Comparison of ENCODE assay signal across 20 cellular contexts in genomic region chr13:27827646-27828045, GRCh38. TPM values are rescaled to one million over a fixed set of nuclear protein-coding genes. Genes with fewer than 3 reads are reported as not detected.
DNase-seq lines count a peak whose midpoint lies in the region; ATAC-seq and TF ChIP-seq lines count a peak whose summit lies in the region.
"Had no signal": no experiment of that assay in that cellular context is flagged by ENCODE, and none has a peak within 500 bp of the region (broad histone marks: within the 10 kb centered on the region; RNA-seq: fewer than 3 reads in every experiment).

No MANE protein-coding gene starts in this region.

- H3F3A ChIP-seq in PC-9 (ENCODE audit: insufficient read depth, low read depth), result no peaks in the 10 kb centered on the region

- H3K4me2 ChIP-seq in PC-9, result 0 out of 2 replicates have a peak overlapping the region, but pooled peaks have one; percentile 76
- H3K4me2 ChIP-seq: GM23338 had no signal

- no peaks in the 10 kb centered on the region for H3K9me3 ChIP-seq in heart right ventricle
- no peaks in the 10 kb centered on the region for H3K9me3 ChIP-seq in PC-9 (ENCODE audit: insufficient read depth, low read depth)
- H3K9me3 ChIP-seq: A549, Caco-2 had no signal

- no peak for ATAC-seq in heart right ventricle
- ATAC-seq: A549, GM23338, HepG2 had no signal

- H3K79me2 ChIP-seq in PC-9 (ENCODE audit: low read depth), result no peaks in the 10 kb centered on the region

- H3K4me3 ChIP-seq in heart right ventricle (no peak overlapping the region), PC-9 (no peak overlapping the region)
- H3K4me3 ChIP-seq: A549, GM23338 had no signal

- H3K4me1 ChIP-seq in heart right ventricle (peaks cover 0 to 18% (median 8%) of the 10 kb centered on the region in 9 donors), PC-9 (replicated peaks; ENCODE audit: insufficient read depth) (0 out of 2 replicates have a peak, but pooled peaks cover 3% of the 10 kb centered on the region)
- H3K4me1 ChIP-seq: A549 had no signal

- intact Hi-C loops in cardiac septum (cut with DNase I) (loop anchor here (2.0 to 10.0 kb wide), 6 partner anchors 127 to 843 kb away; no protein-coding TSS in a partner anchor), heart right ventricle (cut with DNase I) (loop anchor here (2.0 to 10.0 kb wide), 14 partner anchors 155 to 843 kb away; partner anchors contain the start of gene URAD (in 1 of the 10)), PC-9 (cut with micrococcal nuclease; ENCODE audit: unreplicated experiment) (no loop called here)

- H4K20me1 ChIP-seq in PC-9 (ENCODE audit: insufficient read depth), result no peaks in the 10 kb centered on the region

- TF ChIP-seq CTCF in heart right ventricle (IDR thresholded peaks at IDR 0.05) (no peak), PC-9 (conservative IDR thresholded peaks at IDR 0.05) (no peak)

- BruUV-seq in PC-9 (replicated peaks; lab: Mats Ljungman, UMichigan), result no TSS peak

- WGBS in heart right ventricle, 2 donors, result 77 to 82% methylated on average over 4 of the region's 4 CpGs

- POLR2A ChIA-PET in PC-9 (lab: Charles Lee; ENCODE audit: unreplicated experiment), result no interaction called here

- no peaks in the 10 kb centered on the region for H3K9me2 ChIP-seq in PC-9 (ENCODE audit: insufficient read depth)

- no peak overlapping the region for H3K27ac ChIP-seq in heart right ventricle
- no peak overlapping the region for H3K27ac ChIP-seq in PC-9
- H3K27ac ChIP-seq: 22Rv1, A549, C4-2B had no signal

- peak; percentile 17 for DNase-seq in DMS53 (lab: John Stamatoyannopoulos, UW)
- DNase-seq in DMS53 treated with DMSO at 0.1 percent for 48 hours (lab: John Stamatoyannopoulos, UW; ENCODE audit: unreplicated experiment), result no peak
- DNase-seq in cardiac septum (ENCODE audit: low spot score), result peak; percentile 15
- no peak for DNase-seq in heart right ventricle
- DNase-seq in PC-9, result no peak
- no peak for DNase-seq in SHP77 treated with DMSO at 0.1 percent for 48 hours (lab: John Stamatoyannopoulos, UW)
- no peak for DNase-seq in NCI-H1105 (lab: John Stamatoyannopoulos, UW)
- DNase-seq: AML-193; Caco-2; CD4-positive, alpha-beta T cell; DMS79 treated with DMSO at 0.1 percent for 48 hours; GF-D8; H9 had no signal

- CTCF ChIA-PET in PC-9 (lab: Charles Lee), result no interaction called here

- no peak overlapping the region for H2AFZ ChIP-seq in PC-9
- H2AFZ ChIP-seq: GM23338 had no signal

- H3K27me3 ChIP-seq in heart right ventricle, result peaks cover 5 to 100% (median 89%) of the 10 kb centered on the region in 7 donors
- H3K27me3 ChIP-seq in PC-9 (ENCODE audit: insufficient read depth, low read depth), result peaks cover 31% of the 10 kb centered on the region

- H3K36me3 ChIP-seq in heart right ventricle, result no peaks in the 10 kb centered on the region
- no peaks in the 10 kb centered on the region for H3K36me3 ChIP-seq in PC-9 (ENCODE audit: low read depth)

RNA-seq across cellular contexts. Expression of gene GSX1, which starts 35.4 kb away (rescaled TPM):
- total RNA-seq in cardiac septum, result not detected
- total RNA-seq in heart right ventricle, result not detected
- not detected for polyA plus RNA-seq in heart right ventricle
- not detected in 2 replicates for total RNA-seq in PC-9 (2021)
- total RNA-seq: Caco-2; CD4-positive, alpha-beta T cell; GM23338; H9; HepG2 had no signal
- polyA plus RNA-seq: A549, BJ, GM23338, HepG2, IgD-negative memory B cell had no signal

Comparison
In these comparisons a context has a peak if more than half of its experiments do, and no peak if none do; other contexts are left out.
1. DNase-seq: peak in DMS53 (single experiment) and cardiac septum (single experiment); none in DMS53 treated with DMSO at 0.1 percent for 48 hours (single experiment), heart right ventricle (0 of 2), PC-9 (0 of 2), SHP77 treated with DMSO at 0.1 percent for 48 hours (single experiment) and NCI-H1105 (single experiment).